In genomic region chr13:99347911-99348451, GRCh38 we compare ENCODE assay signal across 12 cellular contexts. TPM values are rescaled to one million over a fixed set of nuclear protein-coding genes. Genes with fewer than 3 reads are reported as not detected.
DNase-seq lines count a peak whose midpoint lies in the region; ATAC-seq and TF ChIP-seq lines count a peak whose summit lies in the region.
"Had no signal": no experiment of that assay in that cellular context is flagged by ENCODE, and none has a peak within 500 bp of the region (broad histone marks: within the 10 kb centered on the region; RNA-seq: fewer than 3 reads in every experiment).

No MANE protein-coding gene starts in this region.

- no peaks in the 10 kb centered on the region for H3K36me3 ChIP-seq in uterus
- H3K36me3 ChIP-seq: cardiac muscle cell had no signal

- H3K9me3 ChIP-seq in T-helper 17 cell (ENCODE audit: control insufficient read depth, low read length, poor library complexity, severe bottlenecking) (no peaks in the 10 kb centered on the region), uterus (no peaks in the 10 kb centered on the region)

- H3K4me3 Mint-ChIP-seq in activated naive CD8-positive, alpha-beta T cell treated with anti-CD3 and anti-CD28 coated beads, Interleukin-2, amount 10 ng/mL, durations not matched to agents 7 days and 5 days, result no peak overlapping the region
- no peak overlapping the region for H3K4me3 Mint-ChIP-seq in activated naive CD8-positive, alpha-beta T cell treated with anti-CD3 and anti-CD28 coated beads, Interleukin-2, amount 50 U/mL, for 24 hours
- H3K4me3 Mint-ChIP-seq in T-helper 17 cell, result peak overlapping the region; percentile 76

- H3K27me3 Mint-ChIP-seq in activated naive CD8-positive, alpha-beta T cell treated with anti-CD3 and anti-CD28 coated beads, Interleukin-2, amount 10 ng/mL, durations not matched to agents 7 days and 5 days, result no peaks in the 10 kb centered on the region
- H3K27me3 Mint-ChIP-seq in activated naive CD8-positive, alpha-beta T cell treated with anti-CD3 and anti-CD28 coated beads, Interleukin-2, amount 50 U/mL, for 24 hours, result no peaks in the 10 kb centered on the region
- H3K27me3 Mint-ChIP-seq in T-helper 17 cell, result no peaks in the 10 kb centered on the region

- POLR2A ChIA-PET in activated naive CD8-positive, alpha-beta T cell treated with anti-CD3 and anti-CD28 coated beads, Interleukin-2, amount 10 ng/mL, durations not matched to agents 7 days and 5 days (lab: Charles Lee), result interaction anchor here (0.7 to 0.9 kb wide), 2 partner anchors 13 to 23 kb away, joined by 3 read pairs; no protein-coding TSS in a partner anchor

- H3K27ac ChIP-seq in uterus, result no peak overlapping the region
- H3K27ac ChIP-seq: cardiac muscle cell, foreskin keratinocyte, SK-N-MC had no signal

- no peaks in the 10 kb centered on the region for H3K27me3 ChIP-seq in uterus
- H3K27me3 ChIP-seq: cardiac muscle cell, foreskin keratinocyte had no signal

- no peak for DNase-seq in activated naive CD8-positive, alpha-beta T cell treated with anti-CD3 and anti-CD28 coated beads, Interleukin-2, amount 10 ng/mL, durations not matched to agents 7 days and 5 days
- no peak for DNase-seq in activated naive CD8-positive, alpha-beta T cell treated with anti-CD3 and anti-CD28 coated beads, Interleukin-2, amount 50 U/mL, for 24 hours
- DNase-seq in T-helper 17 cell (no peak), superior temporal gyrus (ENCODE audit: extremely low spot score) (peak; percentile 72), uterus (no peak)
- no peak for DNase-seq in stimulated activated CD4-positive, alpha-beta T cell treated with anti-CD3 and anti-CD28 coated beads, Interleukin-2, amount 100 ng/mL, for 24 hours
- DNase-seq: foreskin keratinocyte had no signal

- no peak for ATAC-seq in activated naive CD8-positive, alpha-beta T cell treated with anti-CD3 and anti-CD28 coated beads, Interleukin-2, amount 10 ng/mL, durations not matched to agents 7 days and 5 days (ENCODE audit: low read depth)
- no peak for ATAC-seq in activated naive CD8-positive, alpha-beta T cell treated with anti-CD3 and anti-CD28 coated beads, Interleukin-2, amount 50 U/mL, for 24 hours
- ATAC-seq in HG02885 (IDR thresholded peaks at IDR 0.05; ENCODE audit: poor library complexity, unreplicated experiment) (peak; percentile 51), T-helper 17 cell (no peak), HG02970 (IDR thresholded peaks at IDR 0.05; ENCODE audit: low FRiP score, unreplicated experiment) (no peak)
- ATAC-seq: foreskin keratinocyte had no signal

- no peak for TF ChIP-seq POLR2A in uterus (IDR thresholded peaks at IDR 0.05)

- H3K36me3 Mint-ChIP-seq in activated naive CD8-positive, alpha-beta T cell treated with anti-CD3 and anti-CD28 coated beads, Interleukin-2, amount 10 ng/mL, durations not matched to agents 7 days and 5 days, result peaks cover 39% of the 10 kb centered on the region
- peaks cover 65% of the 10 kb centered on the region for H3K36me3 Mint-ChIP-seq in activated naive CD8-positive, alpha-beta T cell treated with anti-CD3 and anti-CD28 coated beads, Interleukin-2, amount 50 U/mL, for 24 hours (ENCODE audit: low read depth)
- peaks cover 25% of the 10 kb centered on the region for H3K36me3 Mint-ChIP-seq in T-helper 17 cell (ENCODE audit: low read depth)

- no peaks in the 10 kb centered on the region for H3K9me3 Mint-ChIP-seq in activated naive CD8-positive, alpha-beta T cell treated with anti-CD3 and anti-CD28 coated beads, Interleukin-2, amount 10 ng/mL, durations not matched to agents 7 days and 5 days
- no peaks in the 10 kb centered on the region for H3K9me3 Mint-ChIP-seq in activated naive CD8-positive, alpha-beta T cell treated with anti-CD3 and anti-CD28 coated beads, Interleukin-2, amount 50 U/mL, for 24 hours

- H3K4me3 ChIP-seq in uterus, result no peak overlapping the region
- H3K4me3 ChIP-seq: cardiac muscle cell, lung, SK-N-MC had no signal

- H3K27ac Mint-ChIP-seq in activated naive CD8-positive, alpha-beta T cell treated with anti-CD3 and anti-CD28 coated beads, Interleukin-2, amount 10 ng/mL, durations not matched to agents 7 days and 5 days, result peak overlapping the region; percentile 22
- no peak overlapping the region for H3K27ac Mint-ChIP-seq in activated naive CD8-positive, alpha-beta T cell treated with anti-CD3 and anti-CD28 coated beads, Interleukin-2, amount 50 U/mL, for 24 hours
- peak overlapping the region; percentile 100 for H3K27ac Mint-ChIP-seq in T-helper 17 cell

- H3K4me1 ChIP-seq in uterus, result no peaks in the 10 kb centered on the region
- H3K4me1 ChIP-seq: foreskin keratinocyte had no signal

- intact Hi-C loops in uterus (cut with DNase I; ENCODE audit: low total_unique reads), result no loop called here

- no peak for TF ChIP-seq CTCF in uterus (IDR thresholded peaks at IDR 0.05)

- peaks cover 32% of the 10 kb centered on the region for H3K4me1 Mint-ChIP-seq in activated naive CD8-positive, alpha-beta T cell treated with anti-CD3 and anti-CD28 coated beads, Interleukin-2, amount 10 ng/mL, durations not matched to agents 7 days and 5 days
- peaks cover 58% of the 10 kb centered on the region for H3K4me1 Mint-ChIP-seq in activated naive CD8-positive, alpha-beta T cell treated with anti-CD3 and anti-CD28 coated beads, Interleukin-2, amount 50 U/mL, for 24 hours
- H3K4me1 Mint-ChIP-seq in T-helper 17 cell, result peaks cover 72% of the 10 kb centered on the region

RNA-seq across cellular contexts. Expression of gene GPR183, which starts 40.8 kb away (rescaled TPM):
- total RNA-seq in activated naive CD8-positive, alpha-beta T cell treated with anti-CD3 and anti-CD28 coated beads, Interleukin-2, amount 10 ng/mL, durations not matched to agents 7 days and 5 days, result 10 to 100 TPM; 36.4 to 44.9 TPM
- 100 to 1,000 TPM; 249 to 322 TPM for total RNA-seq in T-helper 17 cell
- 10 to 100 TPM in 1 of 4 donors, 1 to 10 TPM in 3; 2.0 to 10.8 (median 3.8) TPM for total RNA-seq in uterus
- total RNA-seq: foreskin keratinocyte had no signal

Comparison
In these comparisons a context has a peak if more than half of its experiments do, and no peak if none do; other contexts are left out.
1. RNA of gene GPR183, which starts 40.8 kb away (total RNA-seq): 249 to 322 TPM in T-helper 17 cell; 36.4 to 44.9 TPM in activated naive CD8-positive, alpha-beta T cell treated with anti-CD3 and anti-CD28 coated beads, Interleukin-2, amount 10 ng/mL, durations not matched to agents 7 days and 5 days and 2.0 to 10.8 TPM in uterus; every median in the first group is over 4 times any median in the second.